ENCODE assay signal across 1 cellular context in genomic region chr1:23184203-23184602, GRCh38.
TF ChIP-seq lines count a peak whose summit lies in the region.

No MANE protein-coding gene starts in this region.

TF ChIP-seq in GM12878, 131 proteins besides CTCF, POLR2A, EP300 and RAD21:
- TF ChIP-seq CHD2 (IDR thresholded peaks at IDR 0.05; ENCODE audit: borderline replicate concordance, low read depth, low read length) (no peak), E2F4 (IDR thresholded peaks at IDR 0.05; ENCODE audit: low read depth, low read length) (no peak), CREB1 (IDR thresholded peaks at IDR 0.05; ENCODE audit: low read depth) (no peak), ETV6 (conservative IDR thresholded peaks at IDR 0.05 in 1 of 2, IDR thresholded peaks at IDR 0.05 in 1 of 2; ENCODE audit: borderline replicate concordance in 1 of 2, low read depth in 1 of 2) (no peak), YY1 (IDR thresholded peaks at IDR 0.05; ENCODE audit: low read depth, low read length) (no peak), SREBF2 (IDR thresholded peaks at IDR 0.05; ENCODE audit: low read length) (no peak)
